Comparison of ENCODE assay signal across 1 cellular context in genomic region chr13:95123726-95124125, GRCh38.
TF ChIP-seq lines count a peak whose summit lies in the region.

No MANE protein-coding gene starts in this region.

TF ChIP-seq in HepG2, 621 proteins besides CTCF, POLR2A, EP300 and RAD21 (continued from another document and continues in another):
- TF ChIP-seq, protein P1, sequence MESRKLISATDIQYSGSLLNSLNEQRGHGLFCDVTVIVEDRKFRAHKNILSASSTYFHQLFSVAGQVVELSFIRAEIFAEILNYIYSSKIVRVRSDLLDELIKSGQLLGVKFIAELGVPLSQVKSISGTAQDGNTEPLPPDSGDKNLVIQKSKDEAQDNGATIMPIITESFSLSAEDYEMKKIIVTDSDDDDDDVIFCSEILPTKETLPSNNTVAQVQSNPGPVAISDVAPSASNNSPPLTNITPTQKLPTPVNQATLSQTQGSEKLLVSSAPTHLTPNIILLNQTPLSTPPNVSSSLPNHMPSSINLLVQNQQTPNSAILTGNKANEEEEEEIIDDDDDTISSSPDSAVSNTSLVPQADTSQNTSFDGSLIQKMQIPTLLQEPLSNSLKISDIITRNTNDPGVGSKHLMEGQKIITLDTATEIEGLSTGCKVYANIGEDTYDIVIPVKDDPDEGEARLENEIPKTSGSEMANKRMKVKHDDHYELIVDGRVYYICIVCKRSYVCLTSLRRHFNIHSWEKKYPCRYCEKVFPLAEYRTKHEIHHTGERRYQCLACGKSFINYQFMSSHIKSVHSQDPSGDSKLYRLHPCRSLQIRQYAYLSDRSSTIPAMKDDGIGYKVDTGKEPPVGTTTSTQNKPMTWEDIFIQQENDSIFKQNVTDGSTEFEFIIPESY (CRISPR knock-in tag; IDR thresholded peaks at IDR 0.05), result peak; percentile 40
- no peak for TF ChIP-seq ZKSCAN1 (IDR thresholded peaks at IDR 0.05; ENCODE audit: low read length)
- TF ChIP-seq SRF (IDR thresholded peaks at IDR 0.05; ENCODE audit: low read depth, low read length), result no peak
- no peak for TF ChIP-seq NCOA1 (CRISPR knock-in tag; IDR thresholded peaks at IDR 0.05)
- TF ChIP-seq ZFP41 (CRISPR knock-in tag; IDR thresholded peaks at IDR 0.05; ENCODE audit: borderline replicate concordance), result no peak
- no peak for TF ChIP-seq ZFP1 (CRISPR knock-in tag; IDR thresholded peaks at IDR 0.05)
- TF ChIP-seq, protein P2, sequence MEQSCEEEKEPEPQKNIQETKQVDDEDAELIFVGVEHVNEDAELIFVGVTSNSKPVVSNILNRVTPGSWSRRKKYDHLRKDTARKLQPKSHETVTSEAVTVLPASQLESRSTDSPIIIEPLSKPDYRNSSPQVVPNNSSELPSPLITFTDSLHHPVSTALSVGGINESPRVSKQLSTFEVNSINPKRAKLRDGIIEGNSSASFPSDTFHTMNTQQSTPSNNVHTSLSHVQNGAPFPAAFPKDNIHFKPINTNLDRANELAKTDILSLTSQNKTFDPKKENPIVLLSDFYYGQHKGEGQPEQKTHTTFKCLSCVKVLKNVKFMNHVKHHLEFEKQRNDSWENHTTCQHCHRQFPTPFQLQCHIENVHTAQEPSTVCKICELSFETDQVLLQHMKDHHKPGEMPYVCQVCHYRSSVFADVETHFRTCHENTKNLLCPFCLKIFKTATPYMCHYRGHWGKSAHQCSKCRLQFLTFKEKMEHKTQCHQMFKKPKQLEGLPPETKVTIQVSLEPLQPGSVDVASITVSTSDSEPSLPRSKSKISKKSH (CRISPR knock-in tag; IDR thresholded peaks at IDR 0.05; ENCODE audit: borderline replicate concordance), result no peak
- TF ChIP-seq, protein P3, sequence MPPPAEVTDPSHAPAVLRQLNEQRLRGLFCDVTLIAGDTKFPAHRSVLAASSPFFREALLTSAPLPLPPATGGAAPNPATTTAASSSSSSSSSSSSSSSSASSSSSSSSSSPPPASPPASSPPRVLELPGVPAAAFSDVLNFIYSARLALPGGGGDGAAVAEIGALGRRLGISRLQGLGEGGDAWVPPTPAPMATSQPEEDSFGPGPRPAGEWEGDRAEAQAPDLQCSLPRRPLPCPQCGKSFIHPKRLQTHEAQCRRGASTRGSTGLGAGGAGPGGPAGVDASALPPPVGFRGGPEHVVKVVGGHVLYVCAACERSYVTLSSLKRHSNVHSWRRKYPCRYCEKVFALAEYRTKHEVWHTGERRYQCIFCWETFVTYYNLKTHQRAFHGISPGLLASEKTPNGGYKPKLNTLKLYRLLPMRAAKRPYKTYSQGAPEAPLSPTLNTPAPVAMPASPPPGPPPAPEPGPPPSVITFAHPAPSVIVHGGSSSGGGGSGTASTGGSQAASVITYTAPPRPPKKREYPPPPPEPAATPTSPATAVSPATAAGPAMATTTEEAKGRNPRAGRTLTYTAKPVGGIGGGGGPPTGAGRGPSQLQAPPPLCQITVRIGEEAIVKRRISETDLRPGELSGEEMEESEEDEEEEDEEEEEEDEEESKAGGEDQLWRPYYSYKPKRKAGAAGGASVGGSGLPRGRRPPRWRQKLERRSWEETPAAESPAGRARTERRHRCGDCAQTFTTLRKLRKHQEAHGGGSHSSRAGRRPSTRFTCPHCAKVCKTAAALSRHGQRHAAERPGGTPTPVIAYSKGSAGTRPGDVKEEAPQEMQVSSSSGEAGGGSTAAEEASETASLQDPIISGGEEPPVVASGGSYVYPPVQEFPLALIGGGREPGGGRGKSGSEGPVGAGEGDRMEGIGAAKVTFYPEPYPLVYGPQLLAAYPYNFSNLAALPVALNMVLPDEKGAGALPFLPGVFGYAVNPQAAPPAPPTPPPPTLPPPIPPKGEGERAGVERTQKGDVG (CRISPR knock-in tag; IDR thresholded peaks at IDR 0.05; ENCODE audit: borderline replicate concordance), result no peak
- no peak for TF ChIP-seq MTF1 (CRISPR knock-in tag; IDR thresholded peaks at IDR 0.05)
- TF ChIP-seq PCBP2 (optimal IDR thresholded peaks at IDR 0.05; ENCODE audit: low read depth, low read length, poor library complexity, severe bottlenecking), result no peak
- no peak for TF ChIP-seq TRIM24 (CRISPR knock-in tag; IDR thresholded peaks at IDR 0.05)
- TF ChIP-seq AKAP8 (CRISPR knock-in tag; IDR thresholded peaks at IDR 0.05), result no peak
- TF ChIP-seq ZNF207 (IDR thresholded peaks at IDR 0.05; ENCODE audit: borderline replicate concordance), result no peak
- TF ChIP-seq NCOR1 (IDR thresholded peaks at IDR 0.05; ENCODE audit: borderline replicate concordance, low read length), result peak; percentile 72
- no peak for TF ChIP-seq ZNF567 (CRISPR knock-in tag; IDR thresholded peaks at IDR 0.05; ENCODE audit: borderline replicate concordance)
- TF ChIP-seq YEATS4 (CRISPR knock-in tag; IDR thresholded peaks at IDR 0.05; ENCODE audit: borderline replicate concordance), result no peak
- no peak for TF ChIP-seq MZF1 (CRISPR knock-in tag; IDR thresholded peaks at IDR 0.05; ENCODE audit: borderline replicate concordance)
- TF ChIP-seq CHD4 (IDR thresholded peaks at IDR 0.05; ENCODE audit: borderline replicate concordance, low read length), result peak; percentile 87; the same call in 1 of the 2 replicates
- TF ChIP-seq RORA (CRISPR knock-in tag; IDR thresholded peaks at IDR 0.05), result no peak
- TF ChIP-seq ZNF703 (CRISPR knock-in tag; IDR thresholded peaks at IDR 0.05; ENCODE audit: borderline replicate concordance), result no peak
- TF ChIP-seq JDP2 (CRISPR knock-in tag; IDR thresholded peaks at IDR 0.05; ENCODE audit: borderline replicate concordance), result no peak
- TF ChIP-seq ZNF850 (CRISPR knock-in tag; conservative IDR thresholded peaks at IDR 0.05), result no peak
- no peak for TF ChIP-seq MED8 (CRISPR knock-in tag; IDR thresholded peaks at IDR 0.05; ENCODE audit: insufficient replicate concordance)
- no peak for TF ChIP-seq RBM22 (optimal IDR thresholded peaks at IDR 0.05; ENCODE audit: low read length)
- TF ChIP-seq EED (CRISPR knock-in tag; IDR thresholded peaks at IDR 0.05), result no peak
- TF ChIP-seq HNRNPUL1 (IDR thresholded peaks at IDR 0.05; ENCODE audit: low read depth, low read length), result no peak
- TF ChIP-seq ZNF552 (CRISPR knock-in tag; IDR thresholded peaks at IDR 0.05; ENCODE audit: borderline replicate concordance), result no peak
- no peak for TF ChIP-seq XRCC5 (optimal IDR thresholded peaks at IDR 0.05; ENCODE audit: low read length)
- no peak for TF ChIP-seq ZNF263 (CRISPR knock-in tag; IDR thresholded peaks at IDR 0.05)
- TF ChIP-seq ZBTB20 (CRISPR knock-in tag; IDR thresholded peaks at IDR 0.05; ENCODE audit: borderline replicate concordance, low read depth), result no peak
- no peak for TF ChIP-seq MBD4 (IDR thresholded peaks at IDR 0.05; ENCODE audit: borderline replicate concordance, low read length)
- no peak for TF ChIP-seq SMAD1 (CRISPR knock-in tag; IDR thresholded peaks at IDR 0.05; ENCODE audit: borderline replicate concordance, low read depth)
- TF ChIP-seq ZNF607 (CRISPR knock-in tag; IDR thresholded peaks at IDR 0.05; ENCODE audit: borderline replicate concordance), result no peak
- TF ChIP-seq, protein P4, sequence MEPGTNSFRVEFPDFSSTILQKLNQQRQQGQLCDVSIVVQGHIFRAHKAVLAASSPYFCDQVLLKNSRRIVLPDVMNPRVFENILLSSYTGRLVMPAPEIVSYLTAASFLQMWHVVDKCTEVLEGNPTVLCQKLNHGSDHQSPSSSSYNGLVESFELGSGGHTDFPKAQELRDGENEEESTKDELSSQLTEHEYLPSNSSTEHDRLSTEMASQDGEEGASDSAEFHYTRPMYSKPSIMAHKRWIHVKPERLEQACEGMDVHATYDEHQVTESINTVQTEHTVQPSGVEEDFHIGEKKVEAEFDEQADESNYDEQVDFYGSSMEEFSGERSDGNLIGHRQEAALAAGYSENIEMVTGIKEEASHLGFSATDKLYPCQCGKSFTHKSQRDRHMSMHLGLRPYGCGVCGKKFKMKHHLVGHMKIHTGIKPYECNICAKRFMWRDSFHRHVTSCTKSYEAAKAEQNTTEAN (CRISPR knock-in tag; conservative IDR thresholded peaks at IDR 0.05), result no peak
- 0 out of 2 replicates have a peak, but pooled peaks have one; percentile 33 for TF ChIP-seq PPARG (CRISPR knock-in tag; conservative IDR thresholded peaks at IDR 0.05)
- no peak for TF ChIP-seq BATF2 (CRISPR knock-in tag; IDR thresholded peaks at IDR 0.05)
- TF ChIP-seq, protein P5, sequence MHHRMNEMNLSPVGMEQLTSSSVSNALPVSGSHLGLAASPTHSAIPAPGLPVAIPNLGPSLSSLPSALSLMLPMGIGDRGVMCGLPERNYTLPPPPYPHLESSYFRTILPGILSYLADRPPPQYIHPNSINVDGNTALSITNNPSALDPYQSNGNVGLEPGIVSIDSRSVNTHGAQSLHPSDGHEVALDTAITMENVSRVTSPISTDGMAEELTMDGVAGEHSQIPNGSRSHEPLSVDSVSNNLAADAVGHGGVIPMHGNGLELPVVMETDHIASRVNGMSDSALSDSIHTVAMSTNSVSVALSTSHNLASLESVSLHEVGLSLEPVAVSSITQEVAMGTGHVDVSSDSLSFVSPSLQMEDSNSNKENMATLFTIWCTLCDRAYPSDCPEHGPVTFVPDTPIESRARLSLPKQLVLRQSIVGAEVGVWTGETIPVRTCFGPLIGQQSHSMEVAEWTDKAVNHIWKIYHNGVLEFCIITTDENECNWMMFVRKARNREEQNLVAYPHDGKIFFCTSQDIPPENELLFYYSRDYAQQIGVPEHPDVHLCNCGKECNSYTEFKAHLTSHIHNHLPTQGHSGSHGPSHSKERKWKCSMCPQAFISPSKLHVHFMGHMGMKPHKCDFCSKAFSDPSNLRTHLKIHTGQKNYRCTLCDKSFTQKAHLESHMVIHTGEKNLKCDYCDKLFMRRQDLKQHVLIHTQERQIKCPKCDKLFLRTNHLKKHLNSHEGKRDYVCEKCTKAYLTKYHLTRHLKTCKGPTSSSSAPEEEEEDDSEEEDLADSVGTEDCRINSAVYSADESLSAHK (CRISPR knock-in tag; IDR thresholded peaks at IDR 0.05; ENCODE audit: borderline replicate concordance), result no peak
- TF ChIP-seq SMYD3 (CRISPR knock-in tag; IDR thresholded peaks at IDR 0.05), result 0 out of 2 replicates have a peak, but pooled peaks have one; percentile 23
- no peak for TF ChIP-seq RFXANK (CRISPR knock-in tag; IDR thresholded peaks at IDR 0.05)
- no peak for TF ChIP-seq MYNN (CRISPR knock-in tag; IDR thresholded peaks at IDR 0.05; ENCODE audit: low read depth)
- no peak for TF ChIP-seq ZNF678 (CRISPR knock-in tag; IDR thresholded peaks at IDR 0.05)
- TF ChIP-seq ISL2 (CRISPR knock-in tag; IDR thresholded peaks at IDR 0.05), result peak; percentile 93
- TF ChIP-seq POLR2G (IDR thresholded peaks at IDR 0.05; ENCODE audit: low read depth, low read length), result no peak
- TF ChIP-seq NFE2L2 (IDR thresholded peaks at IDR 0.05; ENCODE audit: low read length), result no peak
- TF ChIP-seq HOXA5 (CRISPR knock-in tag; IDR thresholded peaks at IDR 0.05), result peak; percentile 76
- TF ChIP-seq SP4 (CRISPR knock-in tag; IDR thresholded peaks at IDR 0.05), result no peak
- 0 out of 2 replicates have a peak, but pooled peaks have one; percentile 12 for TF ChIP-seq ZNF12 (CRISPR knock-in tag; IDR thresholded peaks at IDR 0.05)
- peak; percentile 19; the same call in 1 of the 2 replicates for TF ChIP-seq SPEN (CRISPR knock-in tag; IDR thresholded peaks at IDR 0.05; ENCODE audit: low read depth)
- TF ChIP-seq ZNF619 (CRISPR knock-in tag; IDR thresholded peaks at IDR 0.05), result no peak
- TF ChIP-seq REPIN1 (CRISPR knock-in tag; IDR thresholded peaks at IDR 0.05; ENCODE audit: borderline replicate concordance, low read depth), result no peak
- TF ChIP-seq FOXA1 (IDR thresholded peaks at IDR 0.05), result no peak
- peak; percentile 82 for TF ChIP-seq FOXA1 (CRISPR knock-in tag; IDR thresholded peaks at IDR 0.05)
- no peak for TF ChIP-seq GFI1 (CRISPR knock-in tag; IDR thresholded peaks at IDR 0.05; ENCODE audit: borderline replicate concordance)
- TF ChIP-seq ZNF615 (CRISPR knock-in tag; IDR thresholded peaks at IDR 0.05; ENCODE audit: borderline replicate concordance), result no peak
- TF ChIP-seq RNF2 (conservative IDR thresholded peaks at IDR 0.05; ENCODE audit: low read depth), result no peak
- TF ChIP-seq, protein P6, sequence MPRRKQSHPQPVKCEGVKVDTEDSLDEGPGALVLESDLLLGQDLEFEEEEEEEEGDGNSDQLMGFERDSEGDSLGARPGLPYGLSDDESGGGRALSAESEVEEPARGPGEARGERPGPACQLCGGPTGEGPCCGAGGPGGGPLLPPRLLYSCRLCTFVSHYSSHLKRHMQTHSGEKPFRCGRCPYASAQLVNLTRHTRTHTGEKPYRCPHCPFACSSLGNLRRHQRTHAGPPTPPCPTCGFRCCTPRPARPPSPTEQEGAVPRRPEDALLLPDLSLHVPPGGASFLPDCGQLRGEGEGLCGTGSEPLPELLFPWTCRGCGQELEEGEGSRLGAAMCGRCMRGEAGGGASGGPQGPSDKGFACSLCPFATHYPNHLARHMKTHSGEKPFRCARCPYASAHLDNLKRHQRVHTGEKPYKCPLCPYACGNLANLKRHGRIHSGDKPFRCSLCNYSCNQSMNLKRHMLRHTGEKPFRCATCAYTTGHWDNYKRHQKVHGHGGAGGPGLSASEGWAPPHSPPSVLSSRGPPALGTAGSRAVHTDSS (CRISPR knock-in tag; conservative IDR thresholded peaks at IDR 0.05), result no peak
- TF ChIP-seq MLX (CRISPR knock-in tag; IDR thresholded peaks at IDR 0.05), result peak; percentile 88
- TF ChIP-seq ZNF383 (CRISPR knock-in tag; IDR thresholded peaks at IDR 0.05; ENCODE audit: borderline replicate concordance), result no peak
- no peak for TF ChIP-seq RAD51 (IDR thresholded peaks at IDR 0.05; ENCODE audit: borderline replicate concordance)
- peak; percentile 32; the same call in 1 of the 2 replicates for TF ChIP-seq NFIC (IDR thresholded peaks at IDR 0.05; ENCODE audit: low read length)
- no peak for TF ChIP-seq YY1 (IDR thresholded peaks at IDR 0.05; ENCODE audit: insufficient read depth, insufficient replicate concordance, low read depth, low read length)
- TF ChIP-seq IRF1 (CRISPR knock-in tag; IDR thresholded peaks at IDR 0.05; ENCODE audit: low read depth), result no peak
- no peak; the same call in 1 of the 2 replicates for TF ChIP-seq ZNF7 (CRISPR knock-in tag; IDR thresholded peaks at IDR 0.05)
- TF ChIP-seq ZNF234 (CRISPR knock-in tag; conservative IDR thresholded peaks at IDR 0.05), result no peak
- TF ChIP-seq SRSF9 (IDR thresholded peaks at IDR 0.05; ENCODE audit: borderline replicate concordance, insufficient read depth, low read depth, low read length, poor library complexity, severe bottlenecking), result no peak
- TF ChIP-seq ZNF331 (CRISPR knock-in tag; IDR thresholded peaks at IDR 0.05), result no peak
- TF ChIP-seq IKZF1 (IDR thresholded peaks at IDR 0.05), result no peak
